In genomic region chr4:154611833-154612232, GRCh38 we compare ENCODE assay signal across 35 cellular contexts. TPM values are rescaled to one million over a fixed set of nuclear protein-coding genes. Genes with fewer than 3 reads are reported as not detected.
"Had no signal": no experiment of that assay in that cellular context is flagged by ENCODE, and none has a peak within 500 bp of the region (broad histone marks: within the 10 kb centered on the region; RNA-seq: fewer than 3 reads in every experiment).

No MANE protein-coding gene starts in this region.

- H3K27me3 Mint-ChIP-seq: dendritic cell treated with granulocyte-macrophage colony-stimulating factor and Interleukin-4, amounts not matched to agents 40 ng/mL and 50 ng/mL, for 4 days had no signal

- H3K4me1 ChIP-seq: colonic mucosa, gastroesophageal sphincter, psoas muscle, thyroid gland had no signal

- H3K27me3 ChIP-seq: colonic mucosa, ovary, stomach, thyroid gland had no signal

- H3K36me3 ChIP-seq: colonic mucosa, gastroesophageal sphincter, heart left ventricle, ovary, stomach, thyroid gland had no signal

- H3K4me3 ChIP-seq: colonic mucosa, gastroesophageal sphincter, heart left ventricle, ovary, psoas muscle, skin epidermis, stomach, thyroid gland had no signal

- H3K9me3 Mint-ChIP-seq: central memory CD8-positive, alpha-beta T cell; dendritic cell treated with granulocyte-macrophage colony-stimulating factor and Interleukin-4, amounts not matched to agents 40 ng/mL and 50 ng/mL, for 4 days; endodermal cell; stimulated activated effector memory CD8-positive, alpha-beta T cell treated with anti-CD3 and anti-CD28 coated beads, Interleukin-12 subunit alpha, Interleukin-12 subunit beta, amount 100 ng/mL, for 72 hours; type B pancreatic cell had no signal

- H3K9me3 ChIP-seq: colonic mucosa, gastroesophageal sphincter, heart left ventricle, ovary, psoas muscle, stomach, thyroid gland had no signal

- FAIRE-seq: keratinocyte, urothelium cell line had no signal

- H3K27ac ChIP-seq: colonic mucosa, epithelial cell of prostate, gastroesophageal sphincter, heart left ventricle, ovary, psoas muscle, skin epidermis, stomach, thyroid gland had no signal

- ATAC-seq: esophagus mucosa; gastroesophageal sphincter; heart left ventricle; left ventricle myocardium superior; naive thymus-derived CD4-positive, alpha-beta T cell; psoas muscle; right cardiac atrium; stimulated activated effector memory CD8-positive, alpha-beta T cell treated with anti-CD3 and anti-CD28 coated beads, Interleukin-12 subunit alpha, Interleukin-12 subunit beta, amount 100 ng/mL, for 72 hours had no signal

- DNase-seq: colonic mucosa; effector CD8-positive, alpha-beta T cell; endodermal cell; foreskin fibroblast; heart left ventricle; hippocampal formation; left ventricle myocardium superior; mesenchymal stem cell; midbrain; naive thymus-derived CD4-positive, alpha-beta T cell; occipital lobe; ovary; posterior cingulate gyrus; psoas muscle; right cardiac atrium; stimulated activated CD4-positive, alpha-beta T cell treated with anti-CD3 and anti-CD28 coated beads, Interleukin-15, amount 100 ng/mL, for 24 hours; stimulated activated CD4-positive, alpha-beta T cell treated with anti-CD3 and anti-CD28 coated beads, Interleukin-2, amount 100 ng/mL, for 48 hours; stimulated activated naive CD4-positive, alpha-beta T cell treated with Interleukin-2 at 50 U/mL for 16 hours; stomach; thyroid gland had no signal

- H3K4me1 Mint-ChIP-seq: central memory CD8-positive, alpha-beta T cell; stimulated activated effector memory CD8-positive, alpha-beta T cell treated with anti-CD3 and anti-CD28 coated beads, Interleukin-12 subunit alpha, Interleukin-12 subunit beta, amount 100 ng/mL, for 72 hours had no signal

- H3K27ac Mint-ChIP-seq: dendritic cell treated with granulocyte-macrophage colony-stimulating factor and Interleukin-4, amounts not matched to agents 40 ng/mL and 50 ng/mL, for 4 days; endodermal cell; naive thymus-derived CD4-positive, alpha-beta T cell; stimulated activated effector memory CD8-positive, alpha-beta T cell treated with anti-CD3 and anti-CD28 coated beads, Interleukin-12 subunit alpha, Interleukin-12 subunit beta, amount 100 ng/mL, for 72 hours; type B pancreatic cell had no signal

- H3K36me3 Mint-ChIP-seq: stimulated activated effector memory CD8-positive, alpha-beta T cell treated with anti-CD3 and anti-CD28 coated beads, Interleukin-12 subunit alpha, Interleukin-12 subunit beta, amount 100 ng/mL, for 72 hours; type B pancreatic cell had no signal

- H3K4me3 Mint-ChIP-seq: central memory CD8-positive, alpha-beta T cell; dendritic cell treated with granulocyte-macrophage colony-stimulating factor and Interleukin-4, amounts not matched to agents 40 ng/mL and 50 ng/mL, for 4 days; endodermal cell; naive thymus-derived CD4-positive, alpha-beta T cell; stimulated activated effector memory CD8-positive, alpha-beta T cell treated with anti-CD3 and anti-CD28 coated beads, Interleukin-12 subunit alpha, Interleukin-12 subunit beta, amount 100 ng/mL, for 72 hours; type B pancreatic cell had no signal

RNA-seq across cellular contexts. Expression of gene FGG, which starts 0.6 kb away (rescaled TPM):
- total RNA-seq: chondrocyte; gastroesophageal sphincter; left ventricle myocardium superior; lung microvascular endothelial cell; naive thymus-derived CD4-positive, alpha-beta T cell; subcutaneous adipose tissue; temporal lobe; thyroid gland had no signal
- polyA plus RNA-seq: naive thymus-derived CD4-positive, alpha-beta T cell; neural cell had no signal

RNA-seq across cellular contexts. Expression of gene FGA, which starts 21.3 kb away (rescaled TPM):
- total RNA-seq: chondrocyte; left ventricle myocardium superior; lung microvascular endothelial cell; naive thymus-derived CD4-positive, alpha-beta T cell; subcutaneous adipose tissue; temporal lobe; thyroid gland had no signal
- polyA plus RNA-seq: keratinocyte; naive thymus-derived CD4-positive, alpha-beta T cell; neural cell; ovary; psoas muscle had no signal

RNA-seq across cellular contexts. Expression of gene FGB, which starts 49.0 kb away (rescaled TPM):
- total RNA-seq: left ventricle myocardium superior; lung microvascular endothelial cell; naive thymus-derived CD4-positive, alpha-beta T cell; subcutaneous adipose tissue; temporal lobe had no signal
- polyA plus RNA-seq: keratinocyte; naive thymus-derived CD4-positive, alpha-beta T cell; neural cell; ovary; psoas muscle had no signal
